24 cellular contexts compared by ENCODE assay signal in genomic region chr2:43846140-43846793, GRCh38. TPM values are rescaled to one million over a fixed set of nuclear protein-coding genes. Genes with fewer than 3 reads are reported as not detected.
DNase-seq lines count a peak whose midpoint lies in the region; ATAC-seq, FAIRE-seq and TF ChIP-seq lines count a peak whose summit lies in the region.
"Had no signal": no experiment of that assay in that cellular context is flagged by ENCODE, and none has a peak within 500 bp of the region (broad histone marks: within the 10 kb centered on the region; RNA-seq: fewer than 3 reads in every experiment).

No MANE protein-coding gene starts in this region.

- CTCF ChIA-PET in HepG2 (lab: Yijun Ruan, JAX; ENCODE audit: low intra/inter-chr PET ratio, low total read pairs), result no interaction called here
- CTCF ChIA-PET in HEK293T (lab: Yijun Ruan, JAX), result no interaction called here

- intact Hi-C loops in HepG2 (cut with micrococcal nuclease; ENCODE audit: unreplicated experiment), result no loop called here
- intact Hi-C loops in right lobe of liver (cut with DNase I), result no loop called here

- H3K9ac ChIP-seq in liver (ENCODE audit: low read depth in 1 of 2, low read length in 2 of 2) (no peak overlapping the region), HepG2 (ENCODE audit: insufficient read depth, low read depth, low read length) (no peak overlapping the region)
- H3K9ac ChIP-seq: BLaER1 had no signal

- H3K27me3 ChIP-seq in liver (ENCODE audit: control insufficient read depth in 4 of 4, insufficient read depth in 4 of 4, low read length in 3 of 4) (no peaks in the 10 kb centered on the region), HepG2 (ENCODE audit: control insufficient read depth in 1 of 2, insufficient read depth in 2 of 2, low read length in 2 of 2) (no peaks in the 10 kb centered on the region), right lobe of liver (no peaks in the 10 kb centered on the region)
- H3K27me3 ChIP-seq: BLaER1 had no signal

- TF ChIP-seq POLR2A in HepG2 (IDR thresholded peaks at IDR 0.05; ENCODE audit: insufficient read depth in 1 of 2, low read depth in 2 of 2, low read length in 2 of 2) (no peak), right lobe of liver (IDR thresholded peaks at IDR 0.05) (no peak)

- WGBS in liver, result 69% methylated on average over 5 of the region's 5 CpGs
- 97% methylated on average over 5 of the region's 5 CpGs for WGBS in HepG2 (ENCODE audit: low lambda C conversion rate)
- 46% methylated on average over 2 of the region's 5 CpGs for WGBS in right lobe of liver (ENCODE audit: insufficient coverage, low coverage, low lambda C conversion rate, missing lambda C conversion rate)

- H3K79me2 ChIP-seq in HepG2 (ENCODE audit: insufficient read depth, low read length), result peaks cover 3% of the 10 kb centered on the region

- H2AFZ ChIP-seq in HepG2 (ENCODE audit: low read length), result no peak overlapping the region
- H2AFZ ChIP-seq: PC-9 had no signal

- H3K4me2 ChIP-seq in HepG2 (ENCODE audit: low read depth, low read length), result no peak overlapping the region
- H3K4me2 ChIP-seq: BLaER1, PC-9 had no signal

- no peak for TF ChIP-seq RAD21 in liver (IDR thresholded peaks at IDR 0.05)
- no peak for TF ChIP-seq RAD21 in HepG2 (CRISPR knock-in tag; IDR thresholded peaks at IDR 0.05)

- in situ Hi-C loops in HepG2 (cut with HindIII; ENCODE audit: extremely low pct_ligation_motif_present, low pct_unique_long_range_greater_than_20kb), result no loop called here

- TF ChIP-seq EP300 in HepG2 (IDR thresholded peaks at IDR 0.05; ENCODE audit: low read depth in 2 of 2, low read length in 2 of 2) (no peak), HepG2 (CRISPR knock-in tag; IDR thresholded peaks at IDR 0.05; ENCODE audit: borderline replicate concordance) (no peak)

- ATAC-seq in HepG2 (no peak), right lobe of liver (no peak)

- H3K4me3 ChIP-seq in liver (ENCODE audit: low read depth in 1 of 3, low read length in 3 of 3) (no peak overlapping the region), HepG2 (replicated peaks in 1 of 3; ENCODE audit: insufficient read depth in 1 of 3, low read depth in 2 of 3, low read length in 3 of 3) (no peak overlapping the region), right lobe of liver (no peak overlapping the region)
- H3K4me3 ChIP-seq: BLaER1, PC-9 had no signal

- no peak for DNase-seq in HepG2 (ENCODE audit: low spot score)
- DNase-seq in HEK293T (ENCODE audit: extremely low spot score), result peak; percentile 2
- DNase-seq in right lobe of liver, result no peak
- no peak for DNase-seq in NCI-H226
- DNase-seq in DMS 273 treated with DMSO at 0.1 percent for 48 hours (lab: John Stamatoyannopoulos, UW), result no peak
- DNase-seq in Kasumi-1 (lab: John Stamatoyannopoulos, UW), result no peak
- DNase-seq: CD4-positive, alpha-beta T cell; COR-L47; DMS79 treated with DMSO at 0.1 percent for 48 hours; KBM-7; NCI-H1092; NCI-H1436 treated with DMSO at 0.1 percent for 48 hours; NCI-H1930; NCI-H510A; NCI-H748 treated with DMSO at 0.1 percent for 48 hours; PC-9; SIG-M5 had no signal

- H3K4me1 ChIP-seq in liver (ENCODE audit: control insufficient read depth in 4 of 4, insufficient read depth in 4 of 4, low read length in 3 of 4) (peaks cover 6 to 76% (median 54%) of the 10 kb centered on the region in 4 donors), HepG2 (ENCODE audit: insufficient read depth, low read length) (peaks cover 34% of the 10 kb centered on the region), right lobe of liver (peaks cover 0 to 65% (median 18%) of the 10 kb centered on the region in 4 donors)

- no peaks in the 10 kb centered on the region for H4K20me1 ChIP-seq in HepG2 (ENCODE audit: insufficient read depth, low read length)
- H4K20me1 ChIP-seq: BLaER1 had no signal

- TF ChIP-seq CTCF in liver (IDR thresholded peaks at IDR 0.05; ENCODE audit: low read depth, low read length, missing input control) (no peak), HepG2 (CRISPR knock-in tag; IDR thresholded peaks at IDR 0.05) (no peak), right lobe of liver (IDR thresholded peaks at IDR 0.05) (no peak)

- POLR2A ChIA-PET in HepG2 (lab: Yijun Ruan, JAX) (interaction anchor here (1.6 kb wide), 1 partner anchor 35 kb away, joined by 4 read pairs; no protein-coding TSS in a partner anchor), HEK293T (lab: Yijun Ruan, JAX) (interaction anchor here (1.9 kb wide), 1 partner anchor 250 kb away, joined by 4 read pairs; the partner anchor contains the start of gene THADA)

- H3K27ac ChIP-seq in liver (ENCODE audit: low read depth in 1 of 2, low read length in 2 of 2) (peak overlapping the region; percentile 72 to 74), HepG2 (ENCODE audit: extremely low read length, insufficient read depth, low read length) (no peak overlapping the region), right lobe of liver (peak overlapping the region in 2 of 3 donors; percentile 35 to 95)
- H3K27ac ChIP-seq: BLaER1, HL-60, PC-9 had no signal

- no peak for FAIRE-seq in HepG2 (lab: Jason Lieb, UNC)
- FAIRE-seq: GM12892, H54 had no signal

- no TSS peak for BruUV-seq in HepG2 (replicated peaks; lab: Mats Ljungman, UMichigan)

- H3K9me3 ChIP-seq in liver (ENCODE audit: control insufficient read depth in 4 of 4, low read length in 3 of 4) (no peaks in the 10 kb centered on the region), HepG2 (ENCODE audit: low read length) (no peaks in the 10 kb centered on the region), right lobe of liver (no peaks in the 10 kb centered on the region)
- H3K9me3 ChIP-seq: BLaER1 had no signal

- H3K36me3 ChIP-seq in liver (ENCODE audit: control insufficient read depth in 4 of 4, insufficient read depth in 3 of 4, low read depth in 1 of 4, low read length in 3 of 4), result peaks cover 0 to 16% (median 3%) of the 10 kb centered on the region in 4 donors
- peaks cover 10 to 26% of the 10 kb centered on the region in 2 experiments; a peak in 4 of 5 replicates for H3K36me3 ChIP-seq in HepG2 (replicated peaks in 1 of 2; ENCODE audit: control insufficient read depth in 1 of 2, insufficient read depth in 2 of 2, low read length in 2 of 2)
- peaks cover 0 to 40% (median 10%) of the 10 kb centered on the region in 4 donors for H3K36me3 ChIP-seq in right lobe of liver
- H3K36me3 ChIP-seq: BLaER1 had no signal

TF ChIP-seq in liver, 16 proteins besides CTCF, POLR2A, EP300 and RAD21:
- TF ChIP-seq TAF1 (conservative IDR thresholded peaks at IDR 0.05), result no peak

TF ChIP-seq in HEK293T, 16 proteins besides CTCF, POLR2A, EP300 and RAD21 (continues in another document):
- no peak for TF ChIP-seq HDGF (IDR thresholded peaks at IDR 0.05; ENCODE audit: borderline replicate concordance)
- no peak for TF ChIP-seq SUZ12 (IDR thresholded peaks at IDR 0.05)

RNA-seq across cellular contexts. Expression of gene ABCG8, which starts 7.5 kb away (rescaled TPM):
- 10 to 100 TPM; 16.8 to 81.2 TPM for total RNA-seq in liver
- 10 to 100 TPM; 28.1 to 46.9 TPM for polyA plus RNA-seq in liver
- 6.8 and 8.8 TPM in 2 replicates for total RNA-seq in HepG2 (2016; rRNA removed; fragmentation: Illumina TruSeq; extraction: Trizol)
- 0.88 and 1.2 TPM in 2 replicates for total RNA-seq in HepG2 (2016; cell fraction: cytosol; rRNA removed; fragmentation: Illumina TruSeq; extraction: Trizol; ENCODE audit: low read depth)
- 6.9 and 9.5 TPM in 2 replicates for total RNA-seq in HepG2 (2016; cell fraction: insoluble cytoplasmic fraction; rRNA removed; fragmentation: Illumina TruSeq; extraction: Trizol)
- 4.1 and 4.5 TPM in 2 replicates for total RNA-seq in HepG2 (2016; cell fraction: membrane; rRNA removed; fragmentation: Illumina TruSeq; extraction: Trizol)
- 14.4 and 15.5 TPM in 2 replicates for total RNA-seq in HepG2 (2016; cell fraction: nucleus; rRNA removed; fragmentation: Illumina TruSeq; extraction: Trizol)
- polyA plus RNA-seq in HepG2 (2011; rRNA removed), result 8.1 and 10.0 TPM in 2 replicates
- 6.5 and 7.5 TPM in 2 replicates for polyA plus RNA-seq in HepG2 (2011; cell fraction: cytosol; rRNA removed)
- 18.9 and 20.1 TPM in 2 replicates for polyA plus RNA-seq in HepG2 (2011; cell fraction: nucleus; rRNA removed)
- polyA plus RNA-seq in HepG2 (2012), result 8.7 and 11.5 TPM in 2 replicates
- polyA plus RNA-seq in HepG2 (2016; cell fraction: cytosol; fragmentation: Illumina TruSeq; extraction: Trizol; ENCODE audit: low read depth), result 1.5 and 1.8 TPM in 2 replicates
- 6.3 and 8.4 TPM in 2 replicates for polyA plus RNA-seq in HepG2 (2016; cell fraction: insoluble cytoplasmic fraction; fragmentation: Illumina TruSeq; extraction: Trizol; ENCODE audit: low read depth)
- polyA plus RNA-seq in HepG2 (2016; cell fraction: membrane; fragmentation: Illumina TruSeq; extraction: Trizol; ENCODE audit: low read depth), result 2.7 and 2.9 TPM in 2 replicates
- polyA plus RNA-seq in HepG2 (2016; cell fraction: nucleus; fragmentation: Illumina TruSeq; extraction: Trizol; ENCODE audit: insufficient read depth, low read depth), result 23.7 and 27.2 TPM in 2 replicates
- polyA minus RNA-seq in HepG2 (2011; rRNA and poly(A)+ RNA removed; ENCODE audit: low replicate concordance), result 0.05 and 27.2 TPM in 2 replicates
- polyA minus RNA-seq in HepG2 (2011; cell fraction: cytosol; rRNA and poly(A)+ RNA removed), result 6.4 and 6.6 TPM in 2 replicates
- polyA minus RNA-seq in HepG2 (2011; cell fraction: nucleus; rRNA and poly(A)+ RNA removed), result 12.2 and 14.0 TPM in 2 replicates
- 100 to 1,000 TPM in 1 of 6 experiments, 10 to 100 TPM in 5; 30.1 to 116 (median 49.0) TPM for total RNA-seq in right lobe of liver
- total RNA-seq: A673; CD4-positive, alpha-beta T cell; HT-29; PC-9 had no signal

RNA-seq across cellular contexts. Expression of gene ABCG5, which starts 7.6 kb away (rescaled TPM):
- total RNA-seq in liver (10 to 100 TPM; 15.4 to 58.3 TPM), HepG2 (2016; rRNA removed; fragmentation: Illumina TruSeq; extraction: Trizol) (5.8 and 15.1 TPM in 2 replicates), right lobe of liver (10 to 100 TPM; 15.3 to 63.5 (median 35.4) TPM)
- polyA plus RNA-seq in liver (10 to 100 TPM; 18.7 to 63.8 TPM), HepG2 (2011; rRNA removed) (38.8 and 39.0 TPM in 2 replicates)
- 5.3 and 5.7 TPM in 2 replicates for total RNA-seq in HepG2 (2016; cell fraction: cytosol; rRNA removed; fragmentation: Illumina TruSeq; extraction: Trizol; ENCODE audit: low read depth)
- 5.6 and 16.0 TPM in 2 replicates for total RNA-seq in HepG2 (2016; cell fraction: insoluble cytoplasmic fraction; rRNA removed; fragmentation: Illumina TruSeq; extraction: Trizol)
- 7.7 and 8.7 TPM in 2 replicates for total RNA-seq in HepG2 (2016; cell fraction: membrane; rRNA removed; fragmentation: Illumina TruSeq; extraction: Trizol)
- 23.5 and 27.9 TPM in 2 replicates for total RNA-seq in HepG2 (2016; cell fraction: nucleus; rRNA removed; fragmentation: Illumina TruSeq; extraction: Trizol)
- 12.7 and 15.4 TPM in 2 replicates for polyA plus RNA-seq in HepG2 (2011; cell fraction: cytosol; rRNA removed)
- polyA plus RNA-seq in HepG2 (2011; cell fraction: nucleus; rRNA removed), result 217 and 232 TPM in 2 replicates
- 20.2 and 28.6 TPM in 2 replicates for polyA plus RNA-seq in HepG2 (2012)
- 3.8 and 4.6 TPM in 2 replicates for polyA plus RNA-seq in HepG2 (2016; cell fraction: cytosol; fragmentation: Illumina TruSeq; extraction: Trizol; ENCODE audit: low read depth)
- polyA plus RNA-seq in HepG2 (2016; cell fraction: insoluble cytoplasmic fraction; fragmentation: Illumina TruSeq; extraction: Trizol; ENCODE audit: low read depth), result 5.9 and 6.3 TPM in 2 replicates
- 6.7 and 6.8 TPM in 2 replicates for polyA plus RNA-seq in HepG2 (2016; cell fraction: membrane; fragmentation: Illumina TruSeq; extraction: Trizol; ENCODE audit: low read depth)
- 70.1 and 70.4 TPM in 2 replicates for polyA plus RNA-seq in HepG2 (2016; cell fraction: nucleus; fragmentation: Illumina TruSeq; extraction: Trizol; ENCODE audit: insufficient read depth, low read depth)
- 18.3 TPM in 1 of 2 replicates, not detected in the other for polyA minus RNA-seq in HepG2 (2011; rRNA and poly(A)+ RNA removed; ENCODE audit: low replicate concordance)
- polyA minus RNA-seq in HepG2 (2011; cell fraction: cytosol; rRNA and poly(A)+ RNA removed), result 3.8 and 5.0 TPM in 2 replicates
- polyA minus RNA-seq in HepG2 (2011; cell fraction: nucleus; rRNA and poly(A)+ RNA removed), result 34.4 and 34.7 TPM in 2 replicates
- total RNA-seq: A673; CD4-positive, alpha-beta T cell; HT-29; PC-9 had no signal
